Comparison of ENCODE assay signal across 8 cellular contexts in genomic region chr10:101297901-101298451, GRCh38. TPM values are rescaled to one million over a fixed set of nuclear protein-coding genes. Genes with fewer than 3 reads are reported as not detected.
DNase-seq lines count a peak whose midpoint lies in the region; ATAC-seq and TF ChIP-seq lines count a peak whose summit lies in the region.

No MANE protein-coding gene starts in this region.

- no peak overlapping the region for H3K4me3 Mint-ChIP-seq in activated T-helper 17 cell treated with anti-CD3 and anti-CD28 coated beads, Interleukin-2, amount 50 U/mL, for 72 hours

- CTCF ChIA-PET in Panc1 (lab: Charles Lee): interaction anchor here (0.5 to 1.4 kb wide), 7 partner anchors 12 to 146 kb away, joined by 4 to 12 read pairs (median 5); no protein-coding TSS in a partner anchor

- no peaks in the 10 kb centered on the region for H3F3A ChIP-seq in GM23248 (ENCODE audit: insufficient read depth)

- H3K79me2 ChIP-seq in GM23248 (ENCODE audit: insufficient read depth): no peaks in the 10 kb centered on the region

- H4K20me1 ChIP-seq in GM23248 (ENCODE audit: insufficient read depth): no peaks in the 10 kb centered on the region

- peaks cover 51% of the 10 kb centered on the region for H3K27me3 Mint-ChIP-seq in activated T-helper 17 cell treated with anti-CD3 and anti-CD28 coated beads, Interleukin-2, amount 50 U/mL, for 72 hours

- TF ChIP-seq POLR2A in prostate gland (IDR thresholded peaks at IDR 0.05): no peak

- no peaks in the 10 kb centered on the region for H3K9me3 Mint-ChIP-seq in activated T-helper 17 cell treated with anti-CD3 and anti-CD28 coated beads, Interleukin-2, amount 50 U/mL, for 72 hours

- no peaks in the 10 kb centered on the region for H3K4me1 ChIP-seq in GM23248 (ENCODE audit: insufficient read depth)
- no peaks in the 10 kb centered on the region; the same call in 1 of the 2 replicates for H3K4me1 ChIP-seq in Panc1 (ENCODE audit: control insufficient read depth, insufficient read depth, low read length)
- no peaks in the 10 kb centered on the region for H3K4me1 ChIP-seq in prostate gland (replicated peaks)

- no peaks in the 10 kb centered on the region for H3K4me1 Mint-ChIP-seq in activated T-helper 17 cell treated with anti-CD3 and anti-CD28 coated beads, Interleukin-2, amount 50 U/mL, for 72 hours

- no peaks in the 10 kb centered on the region for H3K9me3 ChIP-seq in GM23248 (ENCODE audit: low read depth)
- H3K9me3 ChIP-seq in Panc1 (ENCODE audit: control insufficient read depth, insufficient read depth, low read depth, low read length): no peaks in the 10 kb centered on the region
- no peaks in the 10 kb centered on the region for H3K9me3 ChIP-seq in prostate gland

- peaks cover 48% of the 10 kb centered on the region for H3K27me3 ChIP-seq in GM23248 (replicated peaks; ENCODE audit: insufficient read depth)
- peaks cover 2% of the 10 kb centered on the region for H3K27me3 ChIP-seq in Panc1 (ENCODE audit: control insufficient read depth, insufficient read depth, low read length)
- no peaks in the 10 kb centered on the region for H3K27me3 ChIP-seq in prostate gland (replicated peaks; ENCODE audit: insufficient read depth)

- no peaks in the 10 kb centered on the region for H3K9me2 ChIP-seq in GM23248 (ENCODE audit: insufficient read depth)

- H3K36me3 ChIP-seq in GM23248 (ENCODE audit: low read depth) (no peaks in the 10 kb centered on the region), Panc1 (ENCODE audit: control insufficient read depth, insufficient read depth, low read length) (no peaks in the 10 kb centered on the region), prostate gland (no peaks in the 10 kb centered on the region)

- 0 to 1% methylated on average over 9 of the region's 9 CpGs for WGBS in GM23248 (ENCODE audit: low coverage in 1 of 2, low lambda C conversion rate in 2 of 2, missing lambda C conversion rate in 2 of 2), 2 experiments
- WGBS in prostate gland: 3% methylated on average over 9 of the region's 9 CpGs

- no peaks in the 10 kb centered on the region for H3K36me3 Mint-ChIP-seq in activated T-helper 17 cell treated with anti-CD3 and anti-CD28 coated beads, Interleukin-2, amount 50 U/mL, for 72 hours (ENCODE audit: low read depth)

- TF ChIP-seq CTCF in Panc1 (IDR thresholded peaks at IDR 0.05): peak; percentile 99
- peak; percentile 48 to 69 (median 64) for TF ChIP-seq CTCF in prostate gland (IDR thresholded peaks at IDR 0.05)

- BruUV-seq in Panc1 (replicated peaks; lab: Mats Ljungman, UMichigan): no TSS peak

- intact Hi-C loops in Panc1 (cut with micrococcal nuclease; ENCODE audit: unreplicated experiment): no loop called here
- intact Hi-C loops in prostate gland (cut with DNase I): loop anchor here (10.0 kb wide), 1 partner anchor 267 kb away; no protein-coding TSS in a partner anchor

- DNase-seq in Ammon's horn (ENCODE audit: low spot score) (peak; percentile 49), GM23248 (peak; percentile 67), Panc1 (ENCODE audit: low read depth, low spot score) (peak; percentile 45), foreskin melanocyte (peak; percentile 30), prostate gland (ENCODE audit: low spot score) (peak; percentile 39), pons (ENCODE audit: low spot score) (no peak), NCI-H128 (lab: John Stamatoyannopoulos, UW; ENCODE audit: unreplicated experiment) (no peak)

- no peak overlapping the region for H3K27ac Mint-ChIP-seq in activated T-helper 17 cell treated with anti-CD3 and anti-CD28 coated beads, Interleukin-2, amount 50 U/mL, for 72 hours

- no peak overlapping the region for H3K9ac ChIP-seq in GM23248

- ATAC-seq in Panc1: peak; percentile 88
- ATAC-seq in activated T-helper 17 cell treated with anti-CD3 and anti-CD28 coated beads, Interleukin-2, amount 50 U/mL, for 72 hours (replicated peaks): peak; percentile 63

- POLR2A ChIA-PET in Panc1 (lab: Charles Lee): interaction anchor here (0.5 kb wide), 1 partner anchor 185 kb away, joined by 3 read pairs; no protein-coding TSS in a partner anchor

- no peak overlapping the region for H3K27ac ChIP-seq in GM23248
- H3K27ac ChIP-seq in Panc1 (ENCODE audit: low read length): no peak overlapping the region
- no peak overlapping the region for H3K27ac ChIP-seq in prostate gland

- in situ Hi-C loops in GM23248 (cut with MboI): no loop called here
- in situ Hi-C loops in Panc1 (cut with HindIII; ENCODE audit: low pct_unique_long_range_greater_than_20kb, low sequenced_read_pairs): loop anchor here (25.0 kb wide), 1 partner anchor 136 kb away; no protein-coding TSS in a partner anchor

- H3K4me3 ChIP-seq in GM23248 (no peak overlapping the region), Panc1 (ENCODE audit: low read depth in 2 of 2, low read length in 2 of 2) (no peak overlapping the region), prostate gland (no peak overlapping the region)

- H2AFZ ChIP-seq in GM23248: no peak overlapping the region

- no peak overlapping the region for H3K4me2 ChIP-seq in GM23248 (ENCODE audit: unreplicated experiment)

RNA-seq across cellular contexts. Expression of gene BTRC, which starts 56.0 kb away (rescaled TPM):
- total RNA-seq in GM23248 (2014; rRNA removed; shearing (Covaris generic)): 8.4 and 10.5 TPM in 2 replicates
- polyA plus RNA-seq in GM23248 (2016; fragmentation: Nextera tagmentation; extraction: Ambion mirVana): 11.0 and 11.4 TPM in 2 replicates
- 22.1 TPM for total RNA-seq in Panc1 (2021; ENCODE audit: unreplicated experiment)
- polyA plus RNA-seq in Panc1 (2012; ENCODE audit: insufficient read length): 8.0 TPM
- 10 to 100 TPM; 14.8 to 15.1 TPM for total RNA-seq in activated T-helper 17 cell treated with anti-CD3 and anti-CD28 coated beads, Interleukin-2, amount 50 U/mL, for 72 hours
- total RNA-seq in prostate gland: 10 to 100 TPM; 16.0 to 25.4 TPM

Comparison
In these comparisons a context has a peak if more than half of its experiments do, and no peak if none do; other contexts are left out.
1. DNase-seq: peak in Ammon's horn (single experiment), GM23248 (single experiment), Panc1 (single experiment), foreskin melanocyte (single experiment) and prostate gland (single experiment); none in pons (single experiment) and NCI-H128 (single experiment).